In the genomic region with DNA sequence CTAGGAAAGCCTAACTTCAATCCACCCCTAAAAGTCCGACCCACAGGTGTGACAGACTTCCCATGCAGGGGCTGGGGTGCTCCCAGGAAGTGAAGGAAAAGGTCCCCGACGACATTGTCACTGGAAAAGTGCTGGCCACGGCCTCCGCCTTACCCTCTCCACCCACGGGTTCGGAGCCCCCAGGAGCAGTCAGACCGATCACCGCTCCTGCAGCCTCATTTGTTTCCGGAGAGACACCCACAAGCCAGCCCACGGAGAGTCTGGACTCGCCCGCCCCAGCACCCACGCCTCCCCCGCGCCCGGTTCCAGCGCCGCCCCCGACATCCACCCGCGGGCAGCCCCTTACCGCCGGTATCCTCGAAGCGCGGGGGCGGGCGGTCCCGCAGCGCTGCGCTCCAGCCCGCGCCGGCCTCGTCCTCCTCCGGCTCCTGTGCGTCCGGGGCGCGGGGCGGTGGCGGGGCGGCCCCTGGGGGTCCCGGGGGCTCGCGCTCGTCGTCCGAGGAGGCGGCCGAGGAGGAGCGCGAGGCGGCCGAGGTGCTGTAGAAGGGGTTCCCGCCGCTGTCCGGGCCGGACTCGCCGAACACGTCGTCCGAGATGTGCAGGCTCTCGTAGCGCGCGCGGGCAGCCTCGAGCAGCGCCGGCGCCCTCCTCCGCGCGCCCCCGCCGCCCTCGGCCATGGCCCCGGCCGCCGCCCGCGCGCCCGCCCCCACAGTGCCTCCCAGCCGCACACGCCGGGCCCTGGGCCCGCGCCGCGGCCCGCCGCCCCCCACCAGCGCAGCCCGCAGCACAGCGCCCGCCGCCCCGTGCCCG, we compare ENCODE assay signal across 8 cellular contexts. TPM values are rescaled to one million over a fixed set of nuclear protein-coding genes. Genes with fewer than 3 reads are reported as not detected.
DNase-seq lines count a peak whose midpoint lies in the region; ATAC-seq and TF ChIP-seq lines count a peak whose summit lies in the region.

No MANE protein-coding gene starts in this region.

- H4K20me1 ChIP-seq in mammary epithelial cell (ENCODE audit: insufficient read depth, low read length) = peaks cover 4% of the 10 kb centered on the region

- H3K27me3 ChIP-seq in Caco-2 (replicated peaks; ENCODE audit: control insufficient read depth, insufficient read depth, low read length) (peaks cover 4% of the 10 kb centered on the region; the same call in 1 of the 2 replicates), mammary epithelial cell (ENCODE audit: insufficient read depth, low read length) (peaks cover 36% of the 10 kb centered on the region)
- H3K27me3 ChIP-seq in naive thymus-derived CD4-positive, alpha-beta T cell (ENCODE audit: control insufficient read depth in 2 of 2, insufficient read depth in 2 of 2, low read length in 2 of 2) = peaks cover 0 to 9% of the 10 kb centered on the region in 2 donors

- H3K27me3 Mint-ChIP-seq in Caco-2 (ENCODE audit: insufficient read depth, unreplicated experiment) = peaks cover 23% of the 10 kb centered on the region
- H3K27me3 Mint-ChIP-seq in naive thymus-derived CD4-positive, alpha-beta T cell = peaks cover 58 to 72% (median 67%) of the 10 kb centered on the region in 5 donors

- BruUV-seq in Caco-2 (replicated peaks; lab: Mats Ljungman, UMichigan) = no TSS peak
- no TSS peak for BruUV-seq in mammary epithelial cell (replicated peaks; lab: Mats Ljungman, UMichigan)

- intact Hi-C loops in Caco-2 (cut with micrococcal nuclease; ENCODE audit: unreplicated experiment) (loop anchor here (10.0 kb wide), 1 partner anchor 149 kb away; no protein-coding TSS in a partner anchor), mammary epithelial cell (cut with micrococcal nuclease) (no loop called here), posterior vena cava (cut with DNase I) (no loop called here)
- intact Hi-C loops in naive thymus-derived CD4-positive, alpha-beta T cell (cut with micrococcal nuclease) = loop anchor here in 1 of 2 donors (10.0 kb wide), 3 partner anchors 361 to 739 kb away; partner anchors contain the start of genes ARV1, GALNT2, TRIM67 and TTC13

- no peak overlapping the region for H2AFZ ChIP-seq in mammary epithelial cell (ENCODE audit: low read depth, low read length)

- dilution Hi-C loops in mammary epithelial cell (cut with HindIII; ENCODE audit: low sequenced_read_pairs) = no loop called here

- no peak overlapping the region for H3K9ac ChIP-seq in mammary epithelial cell (ENCODE audit: insufficient read depth, low read length)

- WGBS in mammary epithelial cell (ENCODE audit: low coverage, missing lambda C conversion rate) = 8% methylated on average over 2 of the region's 103 CpGs

- no peaks in the 10 kb centered on the region for H3K36me3 Mint-ChIP-seq in Caco-2 (ENCODE audit: insufficient read depth, unreplicated experiment)
- peaks cover 0 to 11% (median 6%) of the 10 kb centered on the region in 5 donors for H3K36me3 Mint-ChIP-seq in naive thymus-derived CD4-positive, alpha-beta T cell

- no peak overlapping the region for H3K27ac Mint-ChIP-seq in Caco-2 (ENCODE audit: unreplicated experiment)
- no peak overlapping the region for H3K27ac Mint-ChIP-seq in naive thymus-derived CD4-positive, alpha-beta T cell

- H3K9me3 Mint-ChIP-seq in Caco-2 (ENCODE audit: unreplicated experiment) = no peaks in the 10 kb centered on the region
- H3K9me3 Mint-ChIP-seq in naive thymus-derived CD4-positive, alpha-beta T cell = peaks cover 0 to 20% (median 5%) of the 10 kb centered on the region in 11 donors

- no peaks in the 10 kb centered on the region for H3K4me1 Mint-ChIP-seq in Caco-2 (ENCODE audit: low read depth, unreplicated experiment)
- peaks cover 6 to 26% (median 14%) of the 10 kb centered on the region in 7 donors for H3K4me1 Mint-ChIP-seq in naive thymus-derived CD4-positive, alpha-beta T cell

- H3K4me1 ChIP-seq in Caco-2 (peaks cover 6% of the 10 kb centered on the region; the same call in 1 of the 2 replicates), mammary epithelial cell (ENCODE audit: insufficient read depth, low read length) (no peaks in the 10 kb centered on the region)
- H3K4me1 ChIP-seq in naive thymus-derived CD4-positive, alpha-beta T cell (ENCODE audit: control insufficient read depth in 2 of 2, insufficient read depth in 2 of 2, low read length in 2 of 2) = peaks cover 0 to 3% of the 10 kb centered on the region in 2 donors

- CTCF ChIA-PET in Caco-2 (lab: Charles Lee) = no interaction called here
- CTCF ChIA-PET in mammary epithelial cell (lab: Charles Lee; ENCODE audit: low non-redundant PET) = no interaction called here
- CTCF ChIA-PET in naive thymus-derived CD4-positive, alpha-beta T cell (lab: Charles Lee) = no interaction called here

- peak; percentile 14 for ATAC-seq in HG03442 (IDR thresholded peaks at IDR 0.05; ENCODE audit: unreplicated experiment)
- no peak for ATAC-seq in naive thymus-derived CD4-positive, alpha-beta T cell
- ATAC-seq in HG02840 (IDR thresholded peaks at IDR 0.05; ENCODE audit: low FRiP score, unreplicated experiment) = no peak
- no peak for ATAC-seq in GM21576 (IDR thresholded peaks at IDR 0.05; ENCODE audit: unreplicated experiment)

- H3K4me3 ChIP-seq in Caco-2 (ENCODE audit: low read depth, low read length) (peak overlapping the region; percentile 49), mammary epithelial cell (replicated peaks in 1 of 3; ENCODE audit: insufficient read depth in 1 of 3, low read depth in 2 of 3, low read length in 3 of 3) (peak overlapping the region in 1 of 3 experiments; percentile 38)
- no peak overlapping the region for H3K4me3 ChIP-seq in naive thymus-derived CD4-positive, alpha-beta T cell (ENCODE audit: low read length)

- H3K36me3 ChIP-seq in Caco-2 (ENCODE audit: control insufficient read depth, insufficient read depth, low read length) (no peaks in the 10 kb centered on the region), mammary epithelial cell (ENCODE audit: insufficient read depth, low read length) (no peaks in the 10 kb centered on the region)
- no peaks in the 10 kb centered on the region for H3K36me3 ChIP-seq in naive thymus-derived CD4-positive, alpha-beta T cell (ENCODE audit: control insufficient read depth in 2 of 3, insufficient read depth in 3 of 3, low read length in 3 of 3)

- POLR2A ChIA-PET in Caco-2 (lab: Charles Lee) = no interaction called here
- POLR2A ChIA-PET in naive thymus-derived CD4-positive, alpha-beta T cell (lab: Charles Lee) = no interaction called here

- H3K27ac ChIP-seq in mammary epithelial cell (ENCODE audit: insufficient read depth, low read depth, low read length) = no peak overlapping the region
- H3K27ac ChIP-seq in naive thymus-derived CD4-positive, alpha-beta T cell (ENCODE audit: low read depth, low read length) = no peak overlapping the region

- no peaks in the 10 kb centered on the region for H3K79me2 ChIP-seq in mammary epithelial cell (ENCODE audit: insufficient read depth, low read length)

- H3K4me3 Mint-ChIP-seq in Caco-2 (ENCODE audit: unreplicated experiment) = peak overlapping the region; percentile 73
- peak overlapping the region; percentile 47 to 77 (median 66) for H3K4me3 Mint-ChIP-seq in naive thymus-derived CD4-positive, alpha-beta T cell

- TF ChIP-seq CTCF in Caco-2 (IDR thresholded peaks at IDR 0.05; ENCODE audit: insufficient read depth in 1 of 2, low read depth in 1 of 2, low read length in 1 of 2, severe bottlenecking in 1 of 2, unreplicated experiment in 1 of 2) (no peak), mammary epithelial cell (conservative IDR thresholded peaks at IDR 0.05 in 1 of 2, IDR thresholded peaks at IDR 0.05 in 1 of 2; ENCODE audit: extremely low read depth in 1 of 2, insufficient read depth in 1 of 2, low read depth in 1 of 2, low read length in 2 of 2) (no peak)

- H3K4me2 ChIP-seq in mammary epithelial cell (ENCODE audit: insufficient read depth, low read depth, low read length) = peak overlapping the region; percentile 5

- DNase-seq in Caco-2 = peak in 1 of 2 experiments; percentile 28
- DNase-seq in mammary epithelial cell = no peak
- DNase-seq in naive thymus-derived CD4-positive, alpha-beta T cell = peak in 1 of 9 donors; percentile 24
- DNase-seq in posterior vena cava (ENCODE audit: low spot score) = no peak
- DNase-seq in kidney glomerular epithelial cell (lab: John Stamatoyannopoulos, UW) = no peak

- in situ Hi-C loops in mammary epithelial cell (cut with MboI; ENCODE audit: low sequenced_read_pairs in 2 of 2) = no loop called here

- H3K9me3 ChIP-seq in Caco-2 (no peaks in the 10 kb centered on the region), mammary epithelial cell (replicated peaks; ENCODE audit: insufficient read depth, low read length) (no peaks in the 10 kb centered on the region)
- no peaks in the 10 kb centered on the region for H3K9me3 ChIP-seq in naive thymus-derived CD4-positive, alpha-beta T cell (ENCODE audit: control insufficient read depth in 2 of 3, low read length in 3 of 3)

RNA-seq across cellular contexts. Expression of gene PGBD5, which starts 0.7 kb away (rescaled TPM):
- total RNA-seq in Caco-2 (2022) = 2.4 and 3.7 TPM in 2 replicates
- total RNA-seq in mammary epithelial cell = under 1 TPM in 1 of 2 donors, not detected in 1; 0.67 TPM
- polyA plus RNA-seq in mammary epithelial cell = not detected
- not detected for polyA minus RNA-seq in mammary epithelial cell
- under 1 TPM in 1 of 5 experiments, not detected in 4; 0.36 TPM for total RNA-seq in naive thymus-derived CD4-positive, alpha-beta T cell
- polyA plus RNA-seq in naive thymus-derived CD4-positive, alpha-beta T cell = not detected
- total RNA-seq in posterior vena cava = under 1 TPM; 0.43 to 0.56 TPM
